ENCODE assay signal across 8 cellular contexts in genomic region chr5:42889311-42889933, GRCh38.
DNase-seq lines count a peak whose midpoint lies in the region; ATAC-seq lines count a peak whose summit lies in the region.

No MANE protein-coding gene starts in this region.

- peak; percentile 96 for ATAC-seq in GM19463 (IDR thresholded peaks at IDR 0.05; ENCODE audit: unreplicated experiment)
- ATAC-seq in HG03521 (IDR thresholded peaks at IDR 0.05; ENCODE audit: unreplicated experiment): peak; percentile 83

- DNase-seq in D341Med (ENCODE audit: low spot score) (peak; percentile 65), NCI-H69 (lab: John Stamatoyannopoulos, UW) (peak; percentile 74), medulla oblongata (ENCODE audit: extremely low spot score) (peak; percentile 97)
- DNase-seq in activated CD4-positive, alpha-beta T cell treated with anti-CD3 and anti-CD28 coated beads, Interleukin-2, amount 50 U/mL, for 24 hours (ENCODE audit: low read depth in 1 of 2, low spot score in 1 of 2): peak; percentile 35 to 57
- DNase-seq in effector CD8-positive, alpha-beta T cell (lab: John Stamatoyannopoulos, UW): peak; percentile 38
- DNase-seq in stimulated activated CD8-positive, alpha-beta memory T cell treated with anti-CD3 and anti-CD28 coated beads, Interleukin-4, amount 100 ng/mL, for 24 hours (ENCODE audit: low read depth): peak; percentile 34

Comparison
In these comparisons a context has a peak if more than half of its experiments do, and no peak if none do; other contexts are left out.
1. Peak in every context shown above with its lines: DNase-seq and ATAC-seq.
2. DNase-seq: peak in every context shown above with its lines; median percentile 97 in medulla oblongata; 74 in NCI-H69; 65 in D341Med; 46 in activated CD4-positive, alpha-beta T cell treated with anti-CD3 and anti-CD28 coated beads, Interleukin-2, amount 50 U/mL, for 24 hours; 38 in effector CD8-positive, alpha-beta T cell; 34 in stimulated activated CD8-positive, alpha-beta memory T cell treated with anti-CD3 and anti-CD28 coated beads, Interleukin-4, amount 100 ng/mL, for 24 hours.